9 cellular contexts compared by ENCODE assay signal in genomic region chr3:58434511-58434910, GRCh38. TPM values are rescaled to one million over a fixed set of nuclear protein-coding genes. Genes with fewer than 3 reads are reported as not detected.
A peak's percentile ranks its signal among the peaks of the same experiment; 100 is the strongest.
DNase-seq lines count a peak whose midpoint lies in the region; TF ChIP-seq lines count a peak whose summit lies in the region.
"Had no signal": no experiment of that assay in that cellular context is flagged by ENCODE, and none has a peak within 500 bp of the region (broad histone marks: within the 10 kb centered on the region; RNA-seq: fewer than 3 reads in every experiment).

No MANE protein-coding gene starts in this region.

- no peak for DNase-seq in activated naive CD4-positive, alpha-beta T cell (lab: John Stamatoyannopoulos, UW)
- peak; percentile 10 for DNase-seq in astrocyte of the hippocampus (ENCODE audit: low read depth, low spot score)
- peak; percentile 95 for DNase-seq in mesendoderm
- no peak for DNase-seq in type B pancreatic cell (ENCODE audit: extremely low spot score, unreplicated experiment)
- no peak for DNase-seq in NCI-H1105 treated with DMSO at 0.1 percent for 48 hours (lab: John Stamatoyannopoulos, UW)
- DNase-seq in NCI-H748 treated with DMSO at 0.1 percent for 48 hours (lab: John Stamatoyannopoulos, UW), result no peak
- no peak for DNase-seq in mucosa of gallbladder (ENCODE audit: low spot score)
- DNase-seq: NCI-H1092 had no signal

- no peak overlapping the region for H3K4ac ChIP-seq in mesendoderm (ENCODE audit: low read depth, low read length)

- H2BK120ac ChIP-seq in mesendoderm (ENCODE audit: low read depth, low read length), result peak overlapping the region; percentile 93

- H3K4me1 ChIP-seq in mesendoderm (ENCODE audit: control insufficient read depth, low read depth, low read length), result peaks cover 8% of the 10 kb centered on the region

- H3K79me1 ChIP-seq in mesendoderm (ENCODE audit: low read length), result peaks cover 5% of the 10 kb centered on the region

- H3K23ac ChIP-seq in mesendoderm (ENCODE audit: low read length), result no peak overlapping the region

- H3K27ac ChIP-seq in mesendoderm (ENCODE audit: low read depth, low read length), result peak overlapping the region; percentile 97

- peak overlapping the region; percentile 95 for H3K56ac ChIP-seq in mesendoderm (ENCODE audit: low read length)

- WGBS in mesendoderm (ENCODE audit: extremely low coverage, insufficient coverage, low lambda C conversion rate), result no CpG with 5 or more reads among the region's 11 CpGs

- peak overlapping the region; percentile 100 for H2BK5ac ChIP-seq in mesendoderm (ENCODE audit: low read length)

- H3K27ac Mint-ChIP-seq in activated naive CD4-positive, alpha-beta T cell treated with anti-CD3 and anti-CD28 coated beads, Interleukin-2, amount 50 U/mL, for 24 hours, result peak overlapping the region; percentile 6
- peak overlapping the region; percentile 81 for H3K27ac Mint-ChIP-seq in type B pancreatic cell

- no peak overlapping the region for H4K8ac ChIP-seq in mesendoderm (ENCODE audit: low read depth, low read length)

- peaks cover 8% of the 10 kb centered on the region for H3K36me3 ChIP-seq in mesendoderm (ENCODE audit: control insufficient read depth, insufficient read depth, low read length)

- no peaks in the 10 kb centered on the region for H3K27me3 Mint-ChIP-seq in activated naive CD4-positive, alpha-beta T cell treated with anti-CD3 and anti-CD28 coated beads, Interleukin-2, amount 50 U/mL, for 24 hours
- H3K27me3 Mint-ChIP-seq in type B pancreatic cell, result no peaks in the 10 kb centered on the region

- H3K4me3 ChIP-seq in mesendoderm (ENCODE audit: low read length), result no peak overlapping the region

- peak overlapping the region; percentile 86 for H3K18ac ChIP-seq in mesendoderm (ENCODE audit: low read length)

- peaks cover 6% of the 10 kb centered on the region for H3K36me3 Mint-ChIP-seq in activated naive CD4-positive, alpha-beta T cell treated with anti-CD3 and anti-CD28 coated beads, Interleukin-2, amount 50 U/mL, for 24 hours
- H3K36me3 Mint-ChIP-seq in type B pancreatic cell, result peaks cover 6% of the 10 kb centered on the region

- peak overlapping the region; percentile 98 for H3K4me3 Mint-ChIP-seq in activated naive CD4-positive, alpha-beta T cell treated with anti-CD3 and anti-CD28 coated beads, Interleukin-2, amount 50 U/mL, for 24 hours
- H3K4me3 Mint-ChIP-seq in type B pancreatic cell, result peak overlapping the region; percentile 93

- H4K5ac ChIP-seq in mesendoderm (ENCODE audit: low read length), result no peak overlapping the region

- no peaks in the 10 kb centered on the region for H3K9me3 Mint-ChIP-seq in activated naive CD4-positive, alpha-beta T cell treated with anti-CD3 and anti-CD28 coated beads, Interleukin-2, amount 50 U/mL, for 24 hours
- H3K9me3 Mint-ChIP-seq in type B pancreatic cell, result no peaks in the 10 kb centered on the region

- no peak for TF ChIP-seq CTCF in type B pancreatic cell (conservative IDR thresholded peaks at IDR 0.05)

- H3K27me3 ChIP-seq in mesendoderm (ENCODE audit: insufficient read depth, low read length, poor library complexity), result no peaks in the 10 kb centered on the region

- peak overlapping the region; percentile 80 for H3K9ac ChIP-seq in mesendoderm (ENCODE audit: low read length)

- H3K79me2 ChIP-seq in mesendoderm (ENCODE audit: control insufficient read depth, insufficient read depth, low read length), result peaks cover 26% of the 10 kb centered on the region

- H3K4me2 ChIP-seq in mesendoderm (ENCODE audit: low read length), result peak overlapping the region; percentile 19

- peak overlapping the region; percentile 21 for H2BK15ac ChIP-seq in mesendoderm (replicated peaks; ENCODE audit: low read depth)

- H3K4me1 Mint-ChIP-seq in activated naive CD4-positive, alpha-beta T cell treated with anti-CD3 and anti-CD28 coated beads, Interleukin-2, amount 50 U/mL, for 24 hours, result peaks cover 27% of the 10 kb centered on the region
- H3K4me1 Mint-ChIP-seq in type B pancreatic cell (ENCODE audit: unreplicated experiment), result peaks cover 35% of the 10 kb centered on the region

- peak overlapping the region; percentile 57 for H2AK5ac ChIP-seq in mesendoderm (ENCODE audit: low read length)

RNA-seq across cellular contexts. Expression of gene PDHB, which starts 0.9 kb away (rescaled TPM):
- polyA plus RNA-seq in mesendoderm (2013, experiment 1 of 2), result 316 TPM
- 310 TPM for polyA plus RNA-seq in mesendoderm (2013, experiment 2 of 2)
- 72.1 and 76.9 TPM in 2 replicates for total RNA-seq in type B pancreatic cell (ENCODE audit: low replicate concordance)
- 57.2 TPM for total RNA-seq in mucosa of gallbladder

RNA-seq across cellular contexts. Expression of gene KCTD6, which starts 57.4 kb away (rescaled TPM):
- 44.2 TPM for polyA plus RNA-seq in mesendoderm (2013, experiment 1 of 2)
- 42.6 TPM for polyA plus RNA-seq in mesendoderm (2013, experiment 2 of 2)
- total RNA-seq in type B pancreatic cell (ENCODE audit: low replicate concordance), result 23.5 and 24.9 TPM in 2 replicates
- total RNA-seq in mucosa of gallbladder, result 11.0 TPM

Comparison
In these comparisons a context has a peak if more than half of its experiments do, and no peak if none do; other contexts are left out.
1. DNase-seq: peak in astrocyte of the hippocampus (single experiment) and mesendoderm (single experiment); none in activated naive CD4-positive, alpha-beta T cell (0 of 4), type B pancreatic cell (single experiment), NCI-H1105 treated with DMSO at 0.1 percent for 48 hours (single experiment), NCI-H748 treated with DMSO at 0.1 percent for 48 hours (single experiment) and mucosa of gallbladder (single experiment).